Comparison of ENCODE assay signal across 8 cellular contexts in the genomic region with DNA sequence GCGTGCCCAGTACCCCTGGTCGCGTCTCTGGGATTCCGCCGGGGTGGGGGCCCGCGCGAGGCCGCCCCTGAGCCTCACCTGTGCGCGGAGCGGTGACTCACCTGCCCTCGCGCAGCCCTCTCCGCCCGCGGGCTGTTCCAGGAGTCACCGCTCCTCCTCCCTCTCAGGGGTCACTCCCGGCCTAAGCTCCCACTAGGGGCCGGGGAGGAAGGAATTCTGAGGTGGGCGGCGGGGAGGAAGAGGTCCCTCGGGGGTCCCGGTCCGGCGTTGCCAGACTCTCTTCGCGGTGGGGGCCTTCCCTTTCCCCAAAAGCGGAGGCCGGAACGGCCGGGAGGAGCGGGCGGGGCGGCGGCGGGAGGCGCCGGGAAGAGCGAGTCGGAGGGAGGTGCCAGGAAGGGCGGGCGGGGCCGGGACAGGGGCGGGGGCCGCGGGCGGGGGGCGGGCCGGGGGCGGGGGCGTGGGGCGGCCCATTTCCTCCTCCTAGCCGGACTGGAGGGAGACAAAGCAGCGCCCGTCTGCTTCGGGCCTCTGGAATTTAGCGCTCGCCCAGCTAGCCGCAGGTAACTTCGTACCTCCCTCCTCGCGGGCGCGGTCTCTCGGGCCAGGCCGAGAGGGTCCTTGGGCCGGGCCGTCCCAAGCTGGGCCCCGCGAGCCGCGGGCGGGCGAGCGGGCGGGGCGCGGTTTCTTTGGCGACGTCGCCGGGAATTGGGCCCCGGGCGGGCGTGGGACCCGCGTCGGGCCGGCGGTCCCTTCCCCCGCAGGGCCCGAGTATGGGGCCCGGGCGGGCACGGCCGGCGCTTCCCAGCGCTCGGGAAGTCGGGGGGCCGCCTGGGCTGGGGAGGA. TPM values are rescaled to one million over a fixed set of nuclear protein-coding genes. Genes with fewer than 3 reads are reported as not detected.
DNase-seq lines count a peak whose midpoint lies in the region; ATAC-seq and TF ChIP-seq lines count a peak whose summit lies in the region.

A gene with protein sequence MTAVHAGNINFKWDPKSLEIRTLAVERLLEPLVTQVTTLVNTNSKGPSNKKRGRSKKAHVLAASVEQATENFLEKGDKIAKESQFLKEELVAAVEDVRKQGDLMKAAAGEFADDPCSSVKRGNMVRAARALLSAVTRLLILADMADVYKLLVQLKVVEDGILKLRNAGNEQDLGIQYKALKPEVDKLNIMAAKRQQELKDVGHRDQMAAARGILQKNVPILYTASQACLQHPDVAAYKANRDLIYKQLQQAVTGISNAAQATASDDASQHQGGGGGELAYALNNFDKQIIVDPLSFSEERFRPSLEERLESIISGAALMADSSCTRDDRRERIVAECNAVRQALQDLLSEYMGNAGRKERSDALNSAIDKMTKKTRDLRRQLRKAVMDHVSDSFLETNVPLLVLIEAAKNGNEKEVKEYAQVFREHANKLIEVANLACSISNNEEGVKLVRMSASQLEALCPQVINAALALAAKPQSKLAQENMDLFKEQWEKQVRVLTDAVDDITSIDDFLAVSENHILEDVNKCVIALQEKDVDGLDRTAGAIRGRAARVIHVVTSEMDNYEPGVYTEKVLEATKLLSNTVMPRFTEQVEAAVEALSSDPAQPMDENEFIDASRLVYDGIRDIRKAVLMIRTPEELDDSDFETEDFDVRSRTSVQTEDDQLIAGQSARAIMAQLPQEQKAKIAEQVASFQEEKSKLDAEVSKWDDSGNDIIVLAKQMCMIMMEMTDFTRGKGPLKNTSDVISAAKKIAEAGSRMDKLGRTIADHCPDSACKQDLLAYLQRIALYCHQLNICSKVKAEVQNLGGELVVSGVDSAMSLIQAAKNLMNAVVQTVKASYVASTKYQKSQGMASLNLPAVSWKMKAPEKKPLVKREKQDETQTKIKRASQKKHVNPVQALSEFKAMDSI (plus strand): TSS at position 475 of the 843 bp plus-strand sequence. CDS start 28,500 bp downstream, outside the sequence.

- H3K36me3 ChIP-seq in mucosa of descending colon (ENCODE audit: low read depth), result no peaks in the 10 kb centered on the region

- DNase-seq in DMS153 treated with DMSO at 0.1 percent for 48 hours (lab: John Stamatoyannopoulos, UW; ENCODE audit: unreplicated experiment), result peak; percentile 29
- no peak for DNase-seq in DMS153 (lab: John Stamatoyannopoulos, UW)
- DNase-seq in NOMO-1 treated with dmso at 0.1 percent for 144 hours (lab: John Stamatoyannopoulos, UW; ENCODE audit: unreplicated experiment), result peak; percentile 33
- peak; percentile 36 for DNase-seq in activated T-cell treated with anti-CD3 and anti-CD28 coated beads for 1 hour (ENCODE audit: low read depth)
- peak; percentile 85 for DNase-seq in epithelial cell of esophagus (ENCODE audit: low read depth)
- DNase-seq in mucosa of descending colon, result peak; percentile 84 to 92 (median 89)
- DNase-seq in stimulated activated CD8-positive, alpha-beta memory T cell treated with anti-CD3 and anti-CD28 coated beads, Interleukin-4, amount 100 ng/mL, for 1 hour (ENCODE audit: low read depth in 2 of 2, low spot score in 1 of 2), result peak; percentile 22 to 28

- no peak for TF ChIP-seq CTCF in epithelial cell of esophagus (IDR thresholded peaks at IDR 0.05; ENCODE audit: insufficient read depth, low read depth, low read length, missing control alignments)
- no peak for TF ChIP-seq CTCF in mucosa of descending colon (IDR thresholded peaks at IDR 0.05)

- peak within 1 kb of the TSS; percentile 91 for H3K4me3 ChIP-seq in epithelial cell of esophagus (ENCODE audit: low read length)
- peak within 1 kb of the TSS; percentile 88 for H3K4me3 ChIP-seq in mucosa of descending colon

- intact Hi-C loops in mucosa of descending colon (cut with DNase I, micrococcal nuclease), result no loop called here

- peaks cover 31% of the 10 kb centered on the region for H3K4me1 ChIP-seq in mucosa of descending colon (ENCODE audit: low read depth)

- H3K9me3 ChIP-seq in mucosa of descending colon, result peaks cover under 1% of the 10 kb centered on the region

- ATAC-seq in HG03066 (IDR thresholded peaks at IDR 0.05; ENCODE audit: low read depth, unreplicated experiment) (peak; percentile 51), mucosa of descending colon (peak; percentile 86)

RNA-seq across cellular contexts. Expression of the gene that starts here (rescaled TPM):
- total RNA-seq in mucosa of descending colon, result 100 to 1,000 TPM; 347 to 457 (median 380) TPM
